23 cellular contexts compared by ENCODE assay signal in genomic region chr14:70034257-70034656, GRCh38.
DNase-seq lines count a peak whose midpoint lies in the region; FAIRE-seq and TF ChIP-seq lines count a peak whose summit lies in the region.
"Had no signal": no experiment of that assay in that cellular context is flagged by ENCODE, and none has a peak within 500 bp of the region (broad histone marks: within the 10 kb centered on the region; RNA-seq: fewer than 3 reads in every experiment).

No MANE protein-coding gene starts in this region.

- no peak for TF ChIP-seq POLR2A in H1 (IDR thresholded peaks at IDR 0.05; ENCODE audit: control extremely low read depth in 1 of 2, low read depth in 2 of 2, low read length in 2 of 2)

- no peak overlapping the region for H3K23ac ChIP-seq in H1 (ENCODE audit: insufficient read length)
- no peak overlapping the region for H3K23ac ChIP-seq in neuronal stem cell (ENCODE audit: low read depth, low read length, poor library complexity)

- 100% methylated on average over 3 of the region's 3 CpGs for WGBS in mammary epithelial cell (ENCODE audit: low coverage, missing lambda C conversion rate)
- 94% methylated on average over 3 of the region's 3 CpGs; no CpG with 5 or more reads in 1 of the 2 experiments for WGBS in H1 (ENCODE audit: extremely low coverage in 1 of 2, insufficient coverage in 1 of 2, insufficient read length in 1 of 2, insufficient replicate concordance in 2 of 2, low coverage in 1 of 2, low lambda C conversion rate in 2 of 2, missing lambda C conversion rate in 1 of 2), 2 experiments
- no CpG with 5 or more reads among the region's 3 CpGs for WGBS in neuronal stem cell (ENCODE audit: extremely low coverage in 2 of 2, insufficient read length in 2 of 2, insufficient replicate concordance in 1 of 2), 2 donors
- 75% methylated on average over 3 of the region's 3 CpGs for WGBS in hepatocyte (ENCODE audit: low lambda C conversion rate, missing lambda C conversion rate)

- peaks cover 17% of the 10 kb centered on the region for H3K4me1 ChIP-seq in mammary epithelial cell (ENCODE audit: insufficient read depth, low read length)
- peaks cover 0 to 11% (median 7%) of the 10 kb centered on the region in 4 experiments; a peak in 6 of 7 replicates for H3K4me1 ChIP-seq in H1 (replicated peaks in 1 of 4; ENCODE audit: control insufficient read depth in 3 of 4, insufficient read depth in 4 of 4, low read length in 3 of 4)
- peaks cover 0 to 13% of the 10 kb centered on the region in 2 donors for H3K4me1 ChIP-seq in neuronal stem cell (ENCODE audit: control insufficient read depth in 2 of 2, insufficient read depth in 1 of 2, low read depth in 1 of 2, low read length in 2 of 2)
- no peaks in the 10 kb centered on the region for H3K4me1 ChIP-seq in hepatocyte (ENCODE audit: insufficient read depth)
- H3K4me1 ChIP-seq: BLaER1, HAP-1 had no signal

- H3K18ac ChIP-seq in H1 (ENCODE audit: extremely low read depth, low read length): no peak overlapping the region
- H3K18ac ChIP-seq in neuronal stem cell (ENCODE audit: low read length): no peak overlapping the region

- H2BK120ac ChIP-seq in H1 (replicated peaks; ENCODE audit: low read depth, low read length) (no peak overlapping the region), neuronal stem cell (ENCODE audit: low read depth, low read length) (no peak overlapping the region)

- CTCF ChIA-PET in MCF 10A (lab: Yijun Ruan, JAX): interaction anchor here (0.8 to 2.5 kb wide), 5 partner anchors 11 to 216 kb away, joined by 3 to 9 read pairs (median 3); no protein-coding TSS in a partner anchor
- CTCF ChIA-PET in mammary epithelial cell (lab: Charles Lee; ENCODE audit: low non-redundant PET): interaction anchor here (0.6 kb wide), 1 partner anchor 21 kb away, joined by 3 read pairs; no protein-coding TSS in a partner anchor
- CTCF ChIA-PET in H1 (lab: Charles Lee; ENCODE audit: partially characterized antibody): interaction anchor here (0.8 to 4.6 kb wide), 7 partner anchors 21 to 370 kb away, joined by 3 to 27 read pairs (median 4); no protein-coding TSS in a partner anchor

- H3K4me1 Mint-ChIP-seq in MCF 10A (ENCODE audit: insufficient read depth, unreplicated experiment): peaks cover 12% of the 10 kb centered on the region
- H3K4me1 Mint-ChIP-seq: B cell; CD4-positive, CD25-positive, alpha-beta regulatory T cell had no signal

- H3K27me3 Mint-ChIP-seq in MCF 10A (ENCODE audit: insufficient read depth, unreplicated experiment): peaks cover 4% of the 10 kb centered on the region

- no peak overlapping the region for H3K56ac ChIP-seq in H1 (replicated peaks; ENCODE audit: insufficient read length, low read depth, low read length)

- H3K9me3 ChIP-seq in mammary epithelial cell (replicated peaks; ENCODE audit: insufficient read depth, low read length): no peaks in the 10 kb centered on the region
- H3K9me3 ChIP-seq in H1 (ENCODE audit: insufficient read depth in 2 of 2, low read depth in 1 of 2, low read length in 1 of 2): no peaks in the 10 kb centered on the region
- no peaks in the 10 kb centered on the region for H3K9me3 ChIP-seq in neuronal stem cell (replicated peaks in 1 of 2; ENCODE audit: control insufficient read depth in 2 of 2, insufficient read depth in 1 of 2, low read depth in 1 of 2, low read length in 2 of 2)
- H3K9me3 ChIP-seq in hepatocyte (ENCODE audit: low read depth): no peaks in the 10 kb centered on the region
- H3K9me3 ChIP-seq: BLaER1, Caco-2, HAP-1 had no signal

- POLR2A ChIA-PET in MCF 10A (lab: Yijun Ruan, JAX): no interaction called here
- POLR2A ChIA-PET in H1 (lab: Charles Lee; ENCODE audit: partially characterized antibody): interaction anchor here (1.0 kb wide), 1 partner anchor 268 kb away, joined by 3 read pairs; the partner anchor contains the start of gene SRSF5

- H3K4ac ChIP-seq in H1 (replicated peaks; ENCODE audit: insufficient read length, low read depth, low read length) (no peak overlapping the region), neuronal stem cell (ENCODE audit: low read length) (no peak overlapping the region)

- H3K4me3 Mint-ChIP-seq in MCF 10A (ENCODE audit: unreplicated experiment): no peak overlapping the region
- H3K4me3 Mint-ChIP-seq: B cell; CD4-positive, CD25-positive, alpha-beta regulatory T cell; CD8-positive, alpha-beta T cell; GM23338; HFFc6 had no signal

- H3K9me3 Mint-ChIP-seq in MCF 10A (ENCODE audit: unreplicated experiment): no peaks in the 10 kb centered on the region
- H3K9me3 Mint-ChIP-seq: CD8-positive, alpha-beta T cell; GM23338 had no signal

- DNase-seq in MCF 10A (ENCODE audit: unreplicated experiment) (no peak), mammary epithelial cell (no peak), H1 (ENCODE audit: low read depth in 1 of 2, low spot score in 2 of 2) (no peak), neuronal stem cell (ENCODE audit: low spot score) (no peak), kidney tubule cell (ENCODE audit: low spot score) (no peak), hepatocyte (ENCODE audit: low spot score) (no peak)
- DNase-seq: Caco-2; CD4-positive, CD25-positive, alpha-beta regulatory T cell; CD8-positive, alpha-beta T cell; DMS153; DND-41; HFFc6 had no signal

- H3K79me1 ChIP-seq in H1 (ENCODE audit: low read depth, low read length) (no peaks in the 10 kb centered on the region), neuronal stem cell (ENCODE audit: low read depth, low read length) (no peaks in the 10 kb centered on the region)

- intact Hi-C loops in MCF 10A (cut with micrococcal nuclease): no loop called here
- intact Hi-C loops in mammary epithelial cell (cut with micrococcal nuclease): no loop called here

- H2AFZ ChIP-seq in mammary epithelial cell (ENCODE audit: low read depth, low read length): no peak overlapping the region
- no peak overlapping the region for H2AFZ ChIP-seq in H1 (ENCODE audit: low read length)
- no peak overlapping the region for H2AFZ ChIP-seq in neuronal stem cell (ENCODE audit: low read length)
- H2AFZ ChIP-seq in hepatocyte: no peak overlapping the region
- H2AFZ ChIP-seq: GM23338 had no signal

- in situ Hi-C loops in mammary epithelial cell (cut with MboI; ENCODE audit: low sequenced_read_pairs in 2 of 2): no loop called here

- H3K4me2 ChIP-seq in mammary epithelial cell (ENCODE audit: insufficient read depth, low read depth, low read length) (no peak overlapping the region), H1 (ENCODE audit: insufficient read depth in 1 of 2, low read depth in 2 of 2, low read length in 2 of 2) (no peak overlapping the region), neuronal stem cell (ENCODE audit: insufficient read depth, low read length, poor library complexity, severe bottlenecking) (no peak overlapping the region), hepatocyte (no peak overlapping the region)
- H3K4me2 ChIP-seq: BLaER1, GM23338 had no signal

- H3K27ac ChIP-seq in mammary epithelial cell (ENCODE audit: insufficient read depth, low read depth, low read length): no peak overlapping the region
- H3K27ac ChIP-seq in H1 (ENCODE audit: low read depth, low read length): no peak overlapping the region
- peak overlapping the region; percentile 19 for H3K27ac ChIP-seq in neuronal stem cell (replicated peaks; ENCODE audit: low read length)
- H3K27ac ChIP-seq in hepatocyte: no peak overlapping the region
- H3K27ac ChIP-seq: 22Rv1, BLaER1, C4-2B had no signal

- no peak overlapping the region for H2BK20ac ChIP-seq in H1 (ENCODE audit: low read length)

- TF ChIP-seq RAD21 in H1 (IDR thresholded peaks at IDR 0.05 in 1 of 2, conservative IDR thresholded peaks at IDR 0.05 in 1 of 2; ENCODE audit: low read depth in 2 of 2, low read length in 2 of 2): no peak

- BruUV-seq in MCF 10A (replicated peaks; lab: Mats Ljungman, UMichigan): no TSS peak
- no TSS peak for BruUV-seq in mammary epithelial cell (replicated peaks; lab: Mats Ljungman, UMichigan)

- H3K9ac ChIP-seq in mammary epithelial cell (ENCODE audit: insufficient read depth, low read length): no peak overlapping the region
- H3K9ac ChIP-seq in H1 (replicated peaks in 1 of 4; ENCODE audit: extremely low read depth in 1 of 4, low read depth in 3 of 4, low read length in 3 of 4): no peak overlapping the region
- H3K9ac ChIP-seq in neuronal stem cell (ENCODE audit: low read depth, low read length, poor library complexity): no peak overlapping the region
- H3K9ac ChIP-seq: BLaER1 had no signal

- H4K5ac ChIP-seq in H1 (ENCODE audit: insufficient read length, low read depth, low read length): no peak overlapping the region

- H3K27me3 ChIP-seq in mammary epithelial cell (ENCODE audit: insufficient read depth, low read length) (no peaks in the 10 kb centered on the region), H1 (replicated peaks in 1 of 4; ENCODE audit: control insufficient read depth in 3 of 4, extremely low read depth in 1 of 4, insufficient read depth in 3 of 4, low read length in 3 of 4) (no peaks in the 10 kb centered on the region; a peak in 1 of 7 replicates), neuronal stem cell (ENCODE audit: control insufficient read depth in 3 of 3, insufficient read depth in 3 of 3, low read depth in 1 of 3, low read length in 3 of 3) (no peaks in the 10 kb centered on the region), hepatocyte (peaks cover 7% of the 10 kb centered on the region)
- H3K27me3 ChIP-seq: BLaER1 had no signal

- H3K27ac Mint-ChIP-seq in MCF 10A (ENCODE audit: low read depth, unreplicated experiment): peak overlapping the region; percentile 3
- H3K27ac Mint-ChIP-seq: B cell; CD8-positive, alpha-beta T cell; GM23338; HFFc6 had no signal

- no peaks in the 10 kb centered on the region for H3K23me2 ChIP-seq in H1 (ENCODE audit: low read depth, low read length)

- H2AK5ac ChIP-seq in H1 (ENCODE audit: low read depth, low read length) (no peak overlapping the region), neuronal stem cell (ENCODE audit: low read depth, low read length) (no peak overlapping the region)

- H2BK5ac ChIP-seq in H1 (ENCODE audit: low read depth, low read length) (no peak overlapping the region), neuronal stem cell (ENCODE audit: low read length) (no peak overlapping the region)

- TF ChIP-seq EP300 in H1 (IDR thresholded peaks at IDR 0.05; ENCODE audit: borderline replicate concordance in 1 of 2, low read depth in 2 of 2, low read length in 2 of 2): no peak

- no peak overlapping the region for H4K8ac ChIP-seq in H1 (ENCODE audit: extremely low read depth, insufficient read depth, low read length)
- H4K8ac ChIP-seq in neuronal stem cell (ENCODE audit: low read depth, low read length): no peak overlapping the region

- H4K91ac ChIP-seq in H1 (replicated peaks; ENCODE audit: insufficient read length, low read length) (no peak overlapping the region), neuronal stem cell (ENCODE audit: low read depth, low read length, poor library complexity) (no peak overlapping the region)

- H4K20me1 ChIP-seq in mammary epithelial cell (ENCODE audit: insufficient read depth, low read length) (no peaks in the 10 kb centered on the region), H1 (replicated peaks in 1 of 2; ENCODE audit: control insufficient read depth in 1 of 2, insufficient read depth in 2 of 2, low read length in 2 of 2) (no peaks in the 10 kb centered on the region), hepatocyte (ENCODE audit: insufficient read depth, poor library complexity, severe bottlenecking) (no peaks in the 10 kb centered on the region)
- H4K20me1 ChIP-seq: BLaER1 had no signal

- H3K14ac ChIP-seq in H1 (ENCODE audit: insufficient read length) (no peak overlapping the region), neuronal stem cell (ENCODE audit: low read length) (no peak overlapping the region)

- no peak for TF ChIP-seq CTCF in MCF 10A (IDR thresholded peaks at IDR 0.05; ENCODE audit: unreplicated experiment)
- no peak for TF ChIP-seq CTCF in mammary epithelial cell (conservative IDR thresholded peaks at IDR 0.05 in 1 of 2, IDR thresholded peaks at IDR 0.05 in 1 of 2; ENCODE audit: extremely low read depth in 1 of 2, insufficient read depth in 1 of 2, low read depth in 1 of 2, low read length in 2 of 2)
- no peak for TF ChIP-seq CTCF in H1 (IDR thresholded peaks at IDR 0.05; ENCODE audit: control extremely low read depth in 1 of 3, insufficient read depth in 1 of 3, low read depth in 1 of 3, low read length in 3 of 3)
- TF ChIP-seq CTCF in hepatocyte (IDR thresholded peaks at IDR 0.05; ENCODE audit: poor library complexity): no peak

- dilution Hi-C loops in mammary epithelial cell (cut with HindIII; ENCODE audit: low sequenced_read_pairs): loop anchor here (5.0 to 25.0 kb wide), 3 partner anchors 33 to 447 kb away; no protein-coding TSS in a partner anchor

- no peaks in the 10 kb centered on the region for H3K9me2 ChIP-seq in hepatocyte (replicated peaks; ENCODE audit: insufficient read depth)

- no peaks in the 10 kb centered on the region for H3K36me3 ChIP-seq in mammary epithelial cell (ENCODE audit: insufficient read depth, low read length)
- no peaks in the 10 kb centered on the region for H3K36me3 ChIP-seq in H1 (ENCODE audit: control insufficient read depth in 2 of 4, insufficient read depth in 4 of 4, low read length in 3 of 4)
- H3K36me3 ChIP-seq in neuronal stem cell (replicated peaks in 1 of 2; ENCODE audit: control insufficient read depth in 2 of 2, insufficient read depth in 2 of 2, low read length in 2 of 2): peaks cover 11 to 39% of the 10 kb centered on the region in 2 donors
- H3K36me3 ChIP-seq in hepatocyte (replicated peaks; ENCODE audit: insufficient read depth, low read depth): no peaks in the 10 kb centered on the region
- H3K36me3 ChIP-seq: BLaER1, HAP-1 had no signal

- H2BK15ac ChIP-seq in H1 (ENCODE audit: low read length) (no peak overlapping the region; the same call in 1 of the 2 replicates), neuronal stem cell (ENCODE audit: low read length) (no peak overlapping the region)

- H2BK12ac ChIP-seq in H1 (ENCODE audit: low read depth, low read length) (peak overlapping the region; percentile 30; the same call in 1 of the 2 replicates), neuronal stem cell (ENCODE audit: low read length) (no peak overlapping the region)

- FAIRE-seq in H1 (lab: Jason Lieb, UNC): no peak
- FAIRE-seq: A204.1, G401.6, GM12892, GM19239, H54 had no signal

- H3K4me3 ChIP-seq in mammary epithelial cell (replicated peaks in 1 of 3; ENCODE audit: insufficient read depth in 1 of 3, low read depth in 2 of 3, low read length in 3 of 3) (no peak overlapping the region), H1 (ENCODE audit: extremely low read depth in 1 of 4, insufficient read depth in 2 of 4, low read depth in 3 of 4, low read length in 4 of 4) (no peak overlapping the region), neuronal stem cell (ENCODE audit: low read length in 2 of 2) (no peak overlapping the region), hepatocyte (no peak overlapping the region)
- H3K4me3 ChIP-seq: BLaER1, GM23338, HAP-1 had no signal

- H3K36me3 Mint-ChIP-seq in MCF 10A (ENCODE audit: insufficient read depth, unreplicated experiment): peaks cover 6% of the 10 kb centered on the region
- H3K36me3 Mint-ChIP-seq: CD4-positive, CD25-positive, alpha-beta regulatory T cell; CD8-positive, alpha-beta T cell had no signal

- H3K79me2 ChIP-seq in mammary epithelial cell (ENCODE audit: insufficient read depth, low read length) (no peaks in the 10 kb centered on the region), H1 (ENCODE audit: control insufficient read depth in 1 of 2, insufficient read depth in 2 of 2, low read length in 2 of 2) (no peaks in the 10 kb centered on the region), hepatocyte (no peaks in the 10 kb centered on the region)
